Comparison of ENCODE assay signal across 12 cellular contexts in the genomic region with DNA sequence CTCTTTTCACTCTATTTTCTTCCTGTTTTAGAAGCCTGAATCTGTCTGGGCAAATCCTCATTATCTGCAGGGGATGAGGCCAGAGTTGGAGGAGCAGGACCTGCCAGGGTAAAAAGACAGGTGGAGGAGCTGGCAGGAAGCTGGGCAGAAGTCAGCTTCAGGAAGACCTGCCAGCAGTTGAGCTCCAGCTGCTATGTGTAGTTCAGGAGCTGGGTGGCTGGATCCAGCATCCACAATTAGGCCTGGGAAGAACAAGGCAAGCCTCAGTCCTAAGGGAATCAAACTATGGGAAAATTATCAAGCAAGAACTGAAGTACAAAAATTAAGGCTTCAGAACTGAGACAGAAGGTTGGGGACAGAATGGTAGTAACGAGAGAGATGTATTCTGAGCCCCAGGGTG.
"Had no signal": no experiment of that assay in that cellular context is flagged by ENCODE, and none has a peak within 500 bp of the region (broad histone marks: within the 10 kb centered on the region; RNA-seq: fewer than 3 reads in every experiment).

No MANE protein-coding gene starts in this region.

- H3K27me3 ChIP-seq: testis had no signal

- ATAC-seq: mucosa of descending colon, natural killer cell had no signal

- DNase-seq: activated B cell treated with CpG ODN at 0.5 μM for 24 hours; activated CD4-positive, alpha-beta T cell treated with anti-CD3 and anti-CD28 coated beads, Interleukin-2, amount 10 ng/mL, durations not matched to agents 7 days and 5 days; activated T-cell treated with anti-CD3 and anti-CD28 coated beads, Interleukin-2, amount 50 U/mL, for 1 hour; central memory CD4-positive, alpha-beta T cell; dermis blood vessel endothelial cell; erythroblast; immature natural killer cell; mucosa of descending colon; natural killer cell; stimulated activated CD4-positive, alpha-beta T cell treated with anti-CD3 and anti-CD28 coated beads, Interleukin-4, amount 100 ng/mL, for 4 hours; stimulated activated naive CD8-positive, alpha-beta T cell treated with anti-CD3 and anti-CD28 coated beads, Interleukin-15, amount 100 ng/mL, for 72 hours; testis had no signal

- H3K9me3 ChIP-seq: mucosa of descending colon, testis had no signal

- H3K4me1 ChIP-seq: testis had no signal

- H3K4me3 ChIP-seq: mucosa of descending colon, testis had no signal

- H3K27ac ChIP-seq: testis had no signal
